Comparison of ENCODE assay signal across 12 cellular contexts in genomic region chr7:31493714-31494181, GRCh38. TPM values are rescaled to one million over a fixed set of nuclear protein-coding genes. Genes with fewer than 3 reads are reported as not detected.
DNase-seq lines count a peak whose midpoint lies in the region; ATAC-seq lines count a peak whose summit lies in the region.
"Had no signal": no experiment of that assay in that cellular context is flagged by ENCODE, and none has a peak within 500 bp of the region (broad histone marks: within the 10 kb centered on the region; RNA-seq: fewer than 3 reads in every experiment).

No MANE protein-coding gene starts in this region.

- H3K4me1 Mint-ChIP-seq in effector memory CD8-positive, alpha-beta T cell (ENCODE audit: low read depth in 2 of 2) = no peaks in the 10 kb centered on the region
- H3K4me1 Mint-ChIP-seq: naive thymus-derived CD4-positive, alpha-beta T cell had no signal

- H3K27me3 Mint-ChIP-seq in effector memory CD8-positive, alpha-beta T cell = no peaks in the 10 kb centered on the region

- ATAC-seq in effector memory CD8-positive, alpha-beta T cell (replicated peaks) = no peak
- ATAC-seq in HG03520 (IDR thresholded peaks at IDR 0.05; ENCODE audit: unreplicated experiment) (no peak), HG03280 (IDR thresholded peaks at IDR 0.05; ENCODE audit: unreplicated experiment) (no peak), HG03439 (IDR thresholded peaks at IDR 0.05; ENCODE audit: unreplicated experiment) (no peak)
- ATAC-seq: naive thymus-derived CD4-positive, alpha-beta T cell; Panc1 had no signal

- DNase-seq in HPDE6-E6E7 (ENCODE audit: extremely low spot score) (peak; percentile 78), NOMO-1 treated with dmso at 0.1 percent for 144 hours (lab: John Stamatoyannopoulos, UW; ENCODE audit: unreplicated experiment) (peak; percentile 1), foreskin melanocyte (peak; percentile 70), renal cortical epithelial cell (ENCODE audit: low read depth) (peak; percentile 73)
- no peak for DNase-seq in effector memory CD8-positive, alpha-beta T cell
- DNase-seq: aorta; naive thymus-derived CD4-positive, alpha-beta T cell; NCI-H1930 had no signal

- no peak overlapping the region for H3K27ac Mint-ChIP-seq in effector memory CD8-positive, alpha-beta T cell
- H3K27ac Mint-ChIP-seq: naive thymus-derived CD4-positive, alpha-beta T cell had no signal

- H3K36me3 Mint-ChIP-seq in effector memory CD8-positive, alpha-beta T cell (ENCODE audit: insufficient read depth) = no peaks in the 10 kb centered on the region
- H3K36me3 Mint-ChIP-seq: naive thymus-derived CD4-positive, alpha-beta T cell had no signal

- H3K4me3 Mint-ChIP-seq in effector memory CD8-positive, alpha-beta T cell = no peak overlapping the region
- H3K4me3 Mint-ChIP-seq: naive thymus-derived CD4-positive, alpha-beta T cell had no signal

- peaks cover 3 to 7% of the 10 kb centered on the region in 2 donors for H3K9me3 Mint-ChIP-seq in effector memory CD8-positive, alpha-beta T cell

RNA-seq across cellular contexts. Expression of gene ITPRID1, which starts 20.1 kb away (rescaled TPM):
- not detected in 2 replicates for total RNA-seq in renal cortical epithelial cell
- total RNA-seq: naive thymus-derived CD4-positive, alpha-beta T cell had no signal

Comparison
In these comparisons a context has a peak if more than half of its experiments do, and no peak if none do; other contexts are left out.
1. DNase-seq: peak in HPDE6-E6E7 (single experiment), NOMO-1 treated with dmso at 0.1 percent for 144 hours (single experiment), foreskin melanocyte (single experiment) and renal cortical epithelial cell (single experiment); none in effector memory CD8-positive, alpha-beta T cell (0 of 3).